ENCODE assay signal across 19 cellular contexts in the genomic region with DNA sequence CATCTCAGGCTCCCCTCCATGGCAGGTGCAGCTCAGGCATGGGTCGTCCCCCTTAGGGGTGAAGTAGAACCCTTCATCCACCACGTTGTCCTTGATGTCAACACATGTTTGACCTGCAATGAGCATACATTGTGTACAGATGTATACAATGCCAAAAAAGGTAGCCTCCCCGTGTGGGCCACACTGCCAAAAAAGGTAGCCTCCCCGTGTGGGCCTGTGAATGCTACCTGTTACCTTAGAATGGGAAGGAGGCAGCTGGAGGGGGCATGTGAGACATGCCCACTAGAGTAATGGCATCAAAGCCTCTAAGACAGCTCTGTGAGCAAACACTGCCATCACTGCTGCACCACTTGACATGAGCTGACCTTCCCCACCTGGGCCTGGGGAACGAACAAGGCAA.
"Had no signal": no experiment of that assay in that cellular context is flagged by ENCODE, and none has a peak within 500 bp of the region (broad histone marks: within the 10 kb centered on the region; RNA-seq: fewer than 3 reads in every experiment).

No MANE protein-coding gene starts in this region.

- H3K4me1 ChIP-seq: pancreas, prostate gland had no signal

- DNase-seq: cerebellar nuclear complex; effector CD4-positive, alpha-beta T cell; endodermal cell; erythroblast; foreskin melanocyte; hippocampal formation; mammary epithelial cell; naive thymus-derived CD4-positive, alpha-beta T cell; nucleus accumbens; stimulated activated CD4-positive, alpha-beta T cell treated with anti-CD3 and anti-CD28 coated beads, Interleukin-2, amount 100 ng/mL, for 24 hours; stimulated activated CD4-positive, alpha-beta T cell treated with anti-CD3 and anti-CD28 coated beads, Interleukin-4, amount 100 ng/mL, for 4 hours; stimulated activated naive B cell treated with anti-CD40 and anti-IgM and Interleukin-4, amounts not matched to agents 10 μg/mL and 1 μg/mL and 100 μg/mL, for 72 hours; stimulated activated naive CD8-positive, alpha-beta T cell treated with anti-CD3 and anti-CD28 coated beads, Interleukin-15, amount 100 ng/mL, for 72 hours; testis had no signal

- H3K9me3 ChIP-seq: pancreas, prostate gland, testis, tibial nerve had no signal

- H3K4me3 ChIP-seq: coronary artery, pancreas, prostate gland, testis, tibial nerve had no signal

- H3K27me3 ChIP-seq: pancreas, testis, tibial nerve had no signal

- H3K27ac ChIP-seq: coronary artery, pancreas, prostate gland, testis, tibial nerve had no signal

- ATAC-seq: naive thymus-derived CD4-positive, alpha-beta T cell; pancreas; sciatic nerve; stimulated activated naive B cell treated with anti-CD40 and anti-IgM and Interleukin-4, amounts not matched to agents 10 μg/mL and 1 μg/mL and 100 μg/mL, for 72 hours; stimulated activated naive CD8-positive, alpha-beta T cell treated with anti-CD3 and anti-CD28 coated beads, Interleukin-15, amount 100 ng/mL, for 72 hours had no signal
